In the genomic region with DNA sequence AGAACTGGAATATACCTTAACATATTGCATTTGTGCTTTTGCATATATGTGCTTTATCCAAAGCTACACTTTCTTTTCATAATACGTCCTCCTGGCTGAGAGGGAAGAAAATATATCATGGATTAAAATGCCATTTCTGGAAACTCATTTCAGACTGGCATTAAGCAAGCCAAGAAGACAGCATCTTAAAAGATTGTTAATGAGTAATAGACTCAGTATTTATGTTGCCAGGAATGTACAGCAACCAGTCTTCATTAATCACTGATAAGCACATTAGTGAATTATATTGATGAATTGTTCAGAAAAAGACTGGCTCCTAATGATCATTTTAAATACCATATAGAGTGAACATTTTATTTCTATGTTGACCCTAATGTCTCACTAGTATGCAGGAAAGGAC, we compare ENCODE assay signal across 16 cellular contexts.
DNase-seq lines count a peak whose midpoint lies in the region; ATAC-seq and TF ChIP-seq lines count a peak whose summit lies in the region.
"Had no signal": no experiment of that assay in that cellular context is flagged by ENCODE, and none has a peak within 500 bp of the region (broad histone marks: within the 10 kb centered on the region; RNA-seq: fewer than 3 reads in every experiment).

No MANE protein-coding gene starts in this region.

- TF ChIP-seq RAD21 in SK-N-SH (IDR thresholded peaks at IDR 0.05; ENCODE audit: low read length): no peak

- no peaks in the 10 kb centered on the region for H3K27me3 ChIP-seq in SK-N-SH (ENCODE audit: insufficient read depth)
- H3K27me3 ChIP-seq in right atrium auricular region: no peaks in the 10 kb centered on the region
- H3K27me3 ChIP-seq: BE2C had no signal

- peaks cover 0 to 9% of the 10 kb centered on the region in 2 donors for H3K36me3 Mint-ChIP-seq in activated naive CD4-positive, alpha-beta T cell treated with anti-CD3 and anti-CD28 coated beads, Interleukin-2, amount 50 U/mL, for 72 hours
- H3K36me3 Mint-ChIP-seq: CD4-positive, alpha-beta memory T cell had no signal

- no peak overlapping the region for H2AFZ ChIP-seq in SK-N-SH (ENCODE audit: low read depth)

- H3K36me3 ChIP-seq in SK-N-SH (replicated peaks in 1 of 2; ENCODE audit: control insufficient read depth in 1 of 2, insufficient read depth in 2 of 2, low read length in 1 of 2) (no peaks in the 10 kb centered on the region), right atrium auricular region (no peaks in the 10 kb centered on the region)
- H3K36me3 ChIP-seq: BE2C had no signal

- H3K27ac ChIP-seq in SK-N-SH (ENCODE audit: low read depth in 2 of 2, low read length in 1 of 2) (no peak overlapping the region), right atrium auricular region (no peak overlapping the region)
- H3K27ac ChIP-seq: A549, C4-2B had no signal

- H3K9ac ChIP-seq in SK-N-SH: no peak overlapping the region

- DNase-seq in SK-N-SH (no peak), epithelial cell of esophagus (ENCODE audit: low read depth) (peak; percentile 19), renal cortical epithelial cell (ENCODE audit: low read depth) (peak; percentile 28), right atrium auricular region (ENCODE audit: low spot score) (no peak)
- no peak for DNase-seq in activated naive CD4-positive, alpha-beta T cell treated with anti-CD3 and anti-CD28 coated beads, Interleukin-2, amount 50 U/mL, for 72 hours (ENCODE audit: low spot score in 2 of 2)
- DNase-seq: BE2C; CD4-positive, alpha-beta memory T cell; DMS153; DMS79 treated with DMSO at 0.1 percent for 48 hours; GDM1; HCEC 1CT; HFFc6 had no signal

- peaks cover 10% of the 10 kb centered on the region; the same call in 1 of the 2 replicates for H3K9me3 ChIP-seq in SK-N-SH
- H3K9me3 ChIP-seq in right atrium auricular region: no peaks in the 10 kb centered on the region
- H3K9me3 ChIP-seq: A549, BE2C had no signal

- no peaks in the 10 kb centered on the region for H3K79me2 ChIP-seq in SK-N-SH (ENCODE audit: insufficient read depth)

- H3K27ac Mint-ChIP-seq in activated naive CD4-positive, alpha-beta T cell treated with anti-CD3 and anti-CD28 coated beads, Interleukin-2, amount 50 U/mL, for 72 hours: no peak overlapping the region
- H3K27ac Mint-ChIP-seq: CD4-positive, alpha-beta memory T cell; HFFc6 had no signal

- 66% methylated on average over 1 of the region's 1 CpG for WGBS in SK-N-SH (ENCODE audit: low lambda C conversion rate)

- no peaks in the 10 kb centered on the region for H3K4me1 ChIP-seq in SK-N-SH (ENCODE audit: control insufficient read depth in 1 of 2, insufficient read depth in 2 of 2, low read depth in 1 of 2, low read length in 1 of 2)
- H3K4me1 ChIP-seq in right atrium auricular region: no peaks in the 10 kb centered on the region
- H3K4me1 ChIP-seq: A549, BE2C had no signal

- no peaks in the 10 kb centered on the region for H3F3A ChIP-seq in SK-N-SH (replicated peaks; ENCODE audit: insufficient read depth)

- no peaks in the 10 kb centered on the region for H3K9me3 Mint-ChIP-seq in activated naive CD4-positive, alpha-beta T cell treated with anti-CD3 and anti-CD28 coated beads, Interleukin-2, amount 50 U/mL, for 72 hours
- H3K9me3 Mint-ChIP-seq: HFFc6 had no signal

- CTCF ChIA-PET in SK-N-SH (lab: Yijun Ruan, JAX): no interaction called here

- ATAC-seq in HG03521 (IDR thresholded peaks at IDR 0.05; ENCODE audit: unreplicated experiment): no peak
- ATAC-seq in HG02610 (IDR thresholded peaks at IDR 0.05; ENCODE audit: unreplicated experiment): no peak
- no peak for ATAC-seq in activated naive CD4-positive, alpha-beta T cell treated with anti-CD3 and anti-CD28 coated beads, Interleukin-2, amount 50 U/mL, for 72 hours
- ATAC-seq: A549 had no signal

- no peak for TF ChIP-seq EP300 in SK-N-SH (IDR thresholded peaks at IDR 0.05; ENCODE audit: borderline replicate concordance in 1 of 2, low read depth in 1 of 2, low read length in 1 of 2)

- no peaks in the 10 kb centered on the region for H4K20me1 ChIP-seq in SK-N-SH (ENCODE audit: insufficient read depth)

- H3K4me3 ChIP-seq in SK-N-SH (ENCODE audit: low read depth in 2 of 2, low read length in 1 of 2): no peak overlapping the region
- H3K4me3 ChIP-seq in epithelial cell of esophagus (ENCODE audit: low read length): no peak overlapping the region
- H3K4me3 ChIP-seq in right atrium auricular region: no peak overlapping the region
- H3K4me3 ChIP-seq: A549 had no signal

- POLR2A ChIA-PET in SK-N-SH (lab: Yijun Ruan, JAX): no interaction called here

- H3K4me2 ChIP-seq in SK-N-SH: no peak overlapping the region
- H3K4me2 ChIP-seq: A549 had no signal

- H3K9me2 ChIP-seq in SK-N-SH: no peaks in the 10 kb centered on the region

- TF ChIP-seq CTCF in SK-N-SH (IDR thresholded peaks at IDR 0.05) (no peak), epithelial cell of esophagus (IDR thresholded peaks at IDR 0.05; ENCODE audit: insufficient read depth, low read depth, low read length, missing control alignments) (no peak), right atrium auricular region (IDR thresholded peaks at IDR 0.05) (no peak)

TF ChIP-seq in SK-N-SH, 30 proteins besides CTCF, POLR2A, EP300 and RAD21:
- no peak for TF ChIP-seq EZH2phosphoT487 (IDR thresholded peaks at IDR 0.05; ENCODE audit: borderline replicate concordance, low read depth)
- TF ChIP-seq, protein P1, sequence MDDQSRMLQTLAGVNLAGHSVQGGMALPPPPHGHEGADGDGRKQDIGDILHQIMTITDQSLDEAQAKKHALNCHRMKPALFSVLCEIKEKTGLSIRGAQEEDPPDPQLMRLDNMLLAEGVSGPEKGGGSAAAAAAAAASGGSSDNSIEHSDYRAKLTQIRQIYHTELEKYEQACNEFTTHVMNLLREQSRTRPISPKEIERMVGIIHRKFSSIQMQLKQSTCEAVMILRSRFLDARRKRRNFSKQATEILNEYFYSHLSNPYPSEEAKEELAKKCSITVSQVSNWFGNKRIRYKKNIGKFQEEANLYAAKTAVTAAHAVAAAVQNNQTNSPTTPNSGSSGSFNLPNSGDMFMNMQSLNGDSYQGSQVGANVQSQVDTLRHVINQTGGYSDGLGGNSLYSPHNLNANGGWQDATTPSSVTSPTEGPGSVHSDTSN (IDR thresholded peaks at IDR 0.05): peak; percentile 12; the same call in 1 of the 2 replicates

Comparison
In these comparisons a context has a peak if more than half of its experiments do, and no peak if none do; other contexts are left out.
1. DNase-seq: peak in epithelial cell of esophagus (single experiment) and renal cortical epithelial cell (single experiment); none in SK-N-SH (single experiment), right atrium auricular region (single experiment) and activated naive CD4-positive, alpha-beta T cell treated with anti-CD3 and anti-CD28 coated beads, Interleukin-2, amount 50 U/mL, for 72 hours (0 of 2).